In genomic region chr11:129846508-129847335, GRCh38 we compare ENCODE assay signal across 1 cellular context.
A peak's percentile ranks its signal among the peaks of the same experiment; 100 is the strongest.
TF ChIP-seq lines count a peak whose summit lies in the region.

No MANE protein-coding gene starts in this region.

TF ChIP-seq in HepG2, 621 proteins besides CTCF, POLR2A, EP300 and RAD21 (continued from another document):
- TF ChIP-seq, protein P1, sequence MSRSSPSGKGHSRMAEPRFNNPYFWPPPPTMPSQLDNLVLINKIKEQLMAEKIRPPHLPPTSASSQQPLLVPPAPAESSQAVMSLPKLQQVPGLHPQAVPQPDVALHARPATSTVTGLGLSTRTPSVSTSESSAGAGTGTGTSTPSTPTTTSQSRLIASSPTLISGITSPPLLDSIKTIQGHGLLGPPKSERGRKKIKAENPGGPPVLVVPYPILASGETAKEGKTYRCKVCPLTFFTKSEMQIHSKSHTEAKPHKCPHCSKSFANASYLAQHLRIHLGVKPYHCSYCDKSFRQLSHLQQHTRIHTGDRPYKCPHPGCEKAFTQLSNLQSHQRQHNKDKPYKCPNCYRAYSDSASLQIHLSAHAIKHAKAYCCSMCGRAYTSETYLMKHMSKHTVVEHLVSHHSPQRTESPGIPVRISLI (CRISPR knock-in tag; IDR thresholded peaks at IDR 0.05; ENCODE audit: borderline replicate concordance) = peak; percentile 38; the same call in 1 of the 2 replicates
- TF ChIP-seq, protein P2, sequence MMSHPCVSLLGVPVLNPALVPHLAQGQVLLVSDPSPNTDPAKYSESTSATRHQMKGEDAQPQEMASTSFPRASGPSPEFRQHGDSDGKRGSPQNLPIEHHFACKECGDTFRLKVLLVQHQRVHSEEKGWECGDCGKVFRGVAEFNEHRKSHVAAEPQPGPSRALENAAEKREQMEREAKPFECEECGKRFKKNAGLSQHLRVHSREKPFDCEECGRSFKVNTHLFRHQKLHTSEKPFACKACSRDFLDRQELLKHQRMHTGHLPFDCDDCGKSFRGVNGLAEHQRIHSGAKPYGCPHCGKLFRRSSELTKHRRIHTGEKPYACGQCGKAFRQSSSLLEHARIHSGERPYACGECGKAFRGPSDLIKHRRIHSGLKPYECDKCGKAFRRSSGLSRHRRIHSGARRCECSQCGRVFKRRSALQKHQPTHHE (CRISPR knock-in tag; IDR thresholded peaks at IDR 0.05; ENCODE audit: borderline replicate concordance) = no peak
- TF ChIP-seq GFI1 (CRISPR knock-in tag; IDR thresholded peaks at IDR 0.05; ENCODE audit: borderline replicate concordance) (peak; percentile 32; the same call in 1 of the 2 replicates), ZNF432 (CRISPR knock-in tag; IDR thresholded peaks at IDR 0.05; ENCODE audit: borderline replicate concordance) (no peak), FOSL2 (CRISPR knock-in tag; IDR thresholded peaks at IDR 0.05) (peak; percentile 36; the same call in 1 of the 2 replicates)
